In genomic region chr1:77539510-77540142, GRCh38 we compare ENCODE assay signal across 8 cellular contexts.
DNase-seq lines count a peak whose midpoint lies in the region; ATAC-seq and TF ChIP-seq lines count a peak whose summit lies in the region.
"Had no signal": no experiment of that assay in that cellular context is flagged by ENCODE, and none has a peak within 500 bp of the region (broad histone marks: within the 10 kb centered on the region; RNA-seq: fewer than 3 reads in every experiment).

No MANE protein-coding gene starts in this region.

- H2AFZ ChIP-seq in GM23338: no peak overlapping the region
- H2AFZ ChIP-seq in PC-9: peak overlapping the region; percentile 6

- no peaks in the 10 kb centered on the region for H3K9me3 ChIP-seq in PC-9 (ENCODE audit: insufficient read depth, low read depth)

- H3K27ac ChIP-seq in GM23338 (ENCODE audit: low read depth): no peak overlapping the region
- H3K27ac ChIP-seq in PC-9: peak overlapping the region; percentile 85
- H3K27ac ChIP-seq in foreskin keratinocyte: no peak overlapping the region

- H4K20me1 ChIP-seq in GM23338 (replicated peaks; ENCODE audit: insufficient read depth) (no peaks in the 10 kb centered on the region), PC-9 (ENCODE audit: insufficient read depth) (no peaks in the 10 kb centered on the region)

- ATAC-seq in GM23338 (peak; percentile 55), foreskin keratinocyte (peak; percentile 4), HG03025 (IDR thresholded peaks at IDR 0.05; ENCODE audit: low FRiP score, unreplicated experiment) (no peak), HG03175 (IDR thresholded peaks at IDR 0.05; ENCODE audit: unreplicated experiment) (no peak), GM18858 (IDR thresholded peaks at IDR 0.05; ENCODE audit: unreplicated experiment) (no peak)
- ATAC-seq in stimulated activated naive B cell treated with anti-CD40 and anti-IgM and Interleukin-4, amounts not matched to agents 10 μg/mL and 1 μg/mL and 100 μg/mL, for 72 hours (replicated peaks): peak in 1 of 2 donors; percentile 4

- H3K79me2 ChIP-seq in GM23338 (replicated peaks; ENCODE audit: insufficient read depth) (no peaks in the 10 kb centered on the region), PC-9 (ENCODE audit: low read depth) (no peaks in the 10 kb centered on the region)

- no peak overlapping the region; the same call in 1 of the 2 replicates for H3K27ac Mint-ChIP-seq in GM23338
- H3K27ac Mint-ChIP-seq in stimulated activated naive B cell treated with anti-CD40 and anti-IgM and Interleukin-4, amounts not matched to agents 10 μg/mL and 1 μg/mL and 100 μg/mL, for 72 hours: peak overlapping the region; percentile 96

- H3K36me3 Mint-ChIP-seq in GM23338 (ENCODE audit: low read depth): no peaks in the 10 kb centered on the region
- H3K36me3 Mint-ChIP-seq in stimulated activated naive B cell treated with anti-CD40 and anti-IgM and Interleukin-4, amounts not matched to agents 10 μg/mL and 1 μg/mL and 100 μg/mL, for 72 hours: no peaks in the 10 kb centered on the region

- DNase-seq in GM23338 (ENCODE audit: low spot score) (no peak), PC-9 (peak; percentile 34 to 88), foreskin keratinocyte (peak in 1 of 2 donors; percentile 56)
- DNase-seq in stimulated activated naive B cell treated with anti-CD40 and anti-IgM and Interleukin-4, amounts not matched to agents 10 μg/mL and 1 μg/mL and 100 μg/mL, for 72 hours: no peak
- DNase-seq: activated T-cell treated with anti-CD3 and anti-CD28 coated beads, Interleukin-2, amount 50 U/mL, for 1 hour had no signal

- no peak overlapping the region for H3K4me3 ChIP-seq in GM23338
- H3K4me3 ChIP-seq in PC-9: no peak overlapping the region; the same call in 1 of the 2 replicates

- no peak overlapping the region for H3K4me2 ChIP-seq in GM23338
- peak overlapping the region; percentile 63 for H3K4me2 ChIP-seq in PC-9

- intact Hi-C loops in PC-9 (cut with micrococcal nuclease; ENCODE audit: unreplicated experiment): loop anchor here (2.0 to 10.0 kb wide), 4 partner anchors 125 to 365 kb away; partner anchors contain the start of gene ZZZ3

- no peaks in the 10 kb centered on the region for H3K9me3 Mint-ChIP-seq in GM23338
- H3K9me3 Mint-ChIP-seq in stimulated activated naive B cell treated with anti-CD40 and anti-IgM and Interleukin-4, amounts not matched to agents 10 μg/mL and 1 μg/mL and 100 μg/mL, for 72 hours: no peaks in the 10 kb centered on the region

- H3K27me3 ChIP-seq in GM23338 (ENCODE audit: insufficient read depth) (no peaks in the 10 kb centered on the region), PC-9 (ENCODE audit: insufficient read depth, low read depth) (no peaks in the 10 kb centered on the region), foreskin keratinocyte (no peaks in the 10 kb centered on the region)

- no peak for TF ChIP-seq CTCF in GM23338 (conservative IDR thresholded peaks at IDR 0.05; ENCODE audit: low read depth in 2 of 2)
- TF ChIP-seq CTCF in PC-9 (conservative IDR thresholded peaks at IDR 0.05): no peak
- no peak for TF ChIP-seq CTCF in foreskin keratinocyte (conservative IDR thresholded peaks at IDR 0.05)

- H3K4me1 Mint-ChIP-seq in GM23338: peaks cover 7% of the 10 kb centered on the region; the same call in 2 of the 3 replicates
- peaks cover 24 to 36% of the 10 kb centered on the region in 2 donors for H3K4me1 Mint-ChIP-seq in stimulated activated naive B cell treated with anti-CD40 and anti-IgM and Interleukin-4, amounts not matched to agents 10 μg/mL and 1 μg/mL and 100 μg/mL, for 72 hours

- H3F3A ChIP-seq in GM23338 (replicated peaks; ENCODE audit: low read depth): no peaks in the 10 kb centered on the region
- peaks cover 47% of the 10 kb centered on the region for H3F3A ChIP-seq in PC-9 (ENCODE audit: insufficient read depth, low read depth)

- CTCF ChIA-PET in PC-9 (lab: Charles Lee): interaction anchor here (0.7 kb wide), 2 partner anchors 20 to 590 kb away, joined by 6 to 9 read pairs; no protein-coding TSS in a partner anchor

- no peaks in the 10 kb centered on the region for H3K36me3 ChIP-seq in GM23338 (ENCODE audit: insufficient read depth)
- no peaks in the 10 kb centered on the region for H3K36me3 ChIP-seq in PC-9 (ENCODE audit: low read depth)

- POLR2A ChIA-PET in PC-9 (lab: Charles Lee; ENCODE audit: unreplicated experiment): interaction anchor here (0.6 kb wide), 2 partner anchors 230 to 1691 kb away, joined by 16 to 27 read pairs; no protein-coding TSS in a partner anchor

- BruUV-seq in PC-9 (replicated peaks; lab: Mats Ljungman, UMichigan): no TSS peak

- H3K9me2 ChIP-seq in GM23338 (ENCODE audit: insufficient read depth) (no peaks in the 10 kb centered on the region), PC-9 (ENCODE audit: insufficient read depth) (no peaks in the 10 kb centered on the region)

- no peaks in the 10 kb centered on the region for H3K4me1 ChIP-seq in GM23338 (ENCODE audit: insufficient read depth)
- peaks cover 78% of the 10 kb centered on the region for H3K4me1 ChIP-seq in PC-9 (replicated peaks; ENCODE audit: insufficient read depth)
- H3K4me1 ChIP-seq in foreskin keratinocyte: peaks cover 30% of the 10 kb centered on the region

- H3K27me3 Mint-ChIP-seq in GM23338 (ENCODE audit: insufficient read depth, low read depth, poor library complexity): peaks cover 9% of the 10 kb centered on the region
- H3K27me3 Mint-ChIP-seq in stimulated activated naive B cell treated with anti-CD40 and anti-IgM and Interleukin-4, amounts not matched to agents 10 μg/mL and 1 μg/mL and 100 μg/mL, for 72 hours: no peaks in the 10 kb centered on the region

- no peak overlapping the region for H3K4me3 Mint-ChIP-seq in GM23338
- peak overlapping the region in 1 of 2 donors; percentile 68 for H3K4me3 Mint-ChIP-seq in stimulated activated naive B cell treated with anti-CD40 and anti-IgM and Interleukin-4, amounts not matched to agents 10 μg/mL and 1 μg/mL and 100 μg/mL, for 72 hours

TF ChIP-seq in GM23338, 12 proteins besides CTCF, POLR2A, EP300 and RAD21 (continues in another document):
- TF ChIP-seq ZNF114 (CRISPR knock-in tag; IDR thresholded peaks at IDR 0.05) (no peak), ZNF331 (CRISPR knock-in tag; IDR thresholded peaks at IDR 0.05; ENCODE audit: low read depth) (no peak), POLR2AphosphoS5 (IDR thresholded peaks at IDR 0.05; ENCODE audit: low read depth) (no peak), NANOG (IDR thresholded peaks at IDR 0.05; ENCODE audit: borderline replicate concordance) (no peak), REST (IDR thresholded peaks at IDR 0.05; ENCODE audit: unreplicated experiment) (no peak), ETS1 (IDR thresholded peaks at IDR 0.05) (no peak)

Comparison
In these comparisons a context has a peak if more than half of its experiments do, and no peak if none do; other contexts are left out.
1. ATAC-seq: peak in GM23338 (single experiment) and foreskin keratinocyte (single experiment); none in HG03025 (single experiment), HG03175 (single experiment) and GM18858 (single experiment).
2. DNase-seq: peak in PC-9 (2 of 2); none in GM23338 (single experiment) and stimulated activated naive B cell treated with anti-CD40 and anti-IgM and Interleukin-4, amounts not matched to agents 10 μg/mL and 1 μg/mL and 100 μg/mL, for 72 hours (single experiment).